ENCODE assay signal across 5 cellular contexts in genomic region chr9:41108816-41109215, GRCh38. TPM values are rescaled to one million over a fixed set of nuclear protein-coding genes. Genes with fewer than 3 reads are reported as not detected.
"Had no signal": no experiment of that assay in that cellular context is flagged by ENCODE, and none has a peak within 500 bp of the region (broad histone marks: within the 10 kb centered on the region; RNA-seq: fewer than 3 reads in every experiment).

No MANE protein-coding gene starts in this region.

RNA-seq across cellular contexts. Expression of gene FOXD4L6, which starts 19.7 kb away (rescaled TPM):
- total RNA-seq: LHCN-M2, PC-9, Right ventricle myocardium inferior, RPMI7951, SK-MEL-5 had no signal
